ENCODE assay signal across 19 cellular contexts in the genomic region with DNA sequence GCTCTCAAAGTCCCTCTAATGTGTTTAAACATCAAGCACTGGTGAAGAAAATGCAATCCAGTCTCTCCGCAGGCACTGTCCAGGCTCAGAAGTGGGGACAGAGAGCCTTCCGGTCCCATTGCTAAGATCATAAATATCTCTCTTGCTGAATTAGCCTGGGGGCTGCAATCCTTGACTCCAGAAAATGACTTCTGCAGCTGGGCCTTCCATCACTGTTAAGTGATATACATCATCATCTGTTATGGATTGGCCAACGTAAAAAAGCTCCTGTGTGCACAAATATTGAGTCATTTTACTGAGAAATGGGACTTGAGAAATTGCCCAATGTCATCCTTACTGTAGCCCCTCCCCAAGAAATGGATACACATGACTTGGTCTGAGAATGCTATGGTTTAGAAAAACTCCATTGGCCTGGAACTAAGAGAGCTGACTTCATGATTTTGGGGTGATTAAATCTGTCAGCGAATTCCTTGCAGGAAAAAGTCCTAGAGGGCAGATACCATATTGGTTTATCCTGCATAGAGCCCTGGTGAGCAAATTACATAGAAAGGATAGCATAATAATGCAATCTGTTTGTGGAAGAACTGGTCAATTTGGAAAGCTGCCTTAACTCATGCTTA.
"Had no signal": no experiment of that assay in that cellular context is flagged by ENCODE, and none has a peak within 500 bp of the region (broad histone marks: within the 10 kb centered on the region; RNA-seq: fewer than 3 reads in every experiment).

No MANE protein-coding gene starts in this region.

- H3K4me1 Mint-ChIP-seq: activated naive CD8-positive, alpha-beta T cell treated with anti-CD3 and anti-CD28 coated beads, Interleukin-2, amount 10 ng/mL, durations not matched to agents 7 days and 5 days had no signal

- H3K9me3 Mint-ChIP-seq: activated naive CD8-positive, alpha-beta T cell treated with anti-CD3 and anti-CD28 coated beads, Interleukin-2, amount 10 ng/mL, durations not matched to agents 7 days and 5 days; activated T-helper 1 cell treated with anti-CD3 and anti-CD28 coated beads, Interleukin-12 subunit alpha, Interleukin-12 subunit beta, Interleukin-2, Interleukin-4 antibody, amounts not matched to agents 30 ng/mL and 10 ng/mL and 1 ng/mL, durations not matched to agents 14 hours and 24 hours and 36 hours; brain; neural crest cell had no signal

- H3K27me3 Mint-ChIP-seq: activated naive CD8-positive, alpha-beta T cell treated with anti-CD3 and anti-CD28 coated beads, Interleukin-2, amount 10 ng/mL, durations not matched to agents 7 days and 5 days had no signal

- DNase-seq: activated CD4-positive, alpha-beta T cell treated with anti-CD3 and anti-CD28 coated beads, Interleukin-2, amount 50 U/mL, for 1 hour; activated CD8-positive, alpha-beta memory T cell treated with anti-CD3 and anti-CD28 coated beads for 24 hours; activated naive CD4-positive, alpha-beta T cell; activated naive CD8-positive, alpha-beta T cell treated with anti-CD3 and anti-CD28 coated beads, Interleukin-2, amount 10 ng/mL, durations not matched to agents 7 days and 5 days; central memory CD4-positive, alpha-beta T cell; colonic mucosa; hippocampal formation; kidney; midbrain; psoas muscle; right lobe of liver; spleen; stimulated activated CD4-positive, alpha-beta T cell treated with anti-CD3 and anti-CD28 coated beads, Interleukin-2, amount 100 ng/mL, for 24 hours; stomach; testis; upper lobe of right lung had no signal

- H3K36me3 Mint-ChIP-seq: activated naive CD8-positive, alpha-beta T cell treated with anti-CD3 and anti-CD28 coated beads, Interleukin-2, amount 10 ng/mL, durations not matched to agents 7 days and 5 days; brain had no signal

- H3K27ac Mint-ChIP-seq: activated naive CD8-positive, alpha-beta T cell treated with anti-CD3 and anti-CD28 coated beads, Interleukin-2, amount 10 ng/mL, durations not matched to agents 7 days and 5 days; activated T-helper 1 cell treated with anti-CD3 and anti-CD28 coated beads, Interleukin-12 subunit alpha, Interleukin-12 subunit beta, Interleukin-2, Interleukin-4 antibody, amounts not matched to agents 30 ng/mL and 10 ng/mL and 1 ng/mL, durations not matched to agents 14 hours and 24 hours and 36 hours; brain had no signal

- H3K4me3 Mint-ChIP-seq: activated naive CD8-positive, alpha-beta T cell treated with anti-CD3 and anti-CD28 coated beads, Interleukin-2, amount 10 ng/mL, durations not matched to agents 7 days and 5 days; activated T-helper 1 cell treated with anti-CD3 and anti-CD28 coated beads, Interleukin-12 subunit alpha, Interleukin-12 subunit beta, Interleukin-2, Interleukin-4 antibody, amounts not matched to agents 30 ng/mL and 10 ng/mL and 1 ng/mL, durations not matched to agents 14 hours and 24 hours and 36 hours; brain; neural crest cell had no signal
